Comparison of ENCODE assay signal across 11 cellular contexts in genomic region chr19:40567040-40567749, GRCh38. TPM values are rescaled to one million over a fixed set of nuclear protein-coding genes. Genes with fewer than 3 reads are reported as not detected.
DNase-seq lines count a peak whose midpoint lies in the region; ATAC-seq and TF ChIP-seq lines count a peak whose summit lies in the region.
"Had no signal": no experiment of that assay in that cellular context is flagged by ENCODE, and none has a peak within 500 bp of the region (broad histone marks: within the 10 kb centered on the region; RNA-seq: fewer than 3 reads in every experiment).

No MANE protein-coding gene starts in this region.

- ATAC-seq in HG02610 (IDR thresholded peaks at IDR 0.05; ENCODE audit: unreplicated experiment) (no peak), HG03025 (IDR thresholded peaks at IDR 0.05; ENCODE audit: low FRiP score, unreplicated experiment) (no peak)
- ATAC-seq: activated CD8-positive, alpha-beta T cell treated with anti-CD3 and anti-CD28 coated beads, Interleukin-2, amount 10 ng/mL, durations not matched to agents 7 days and 5 days had no signal

- H3K4me3 ChIP-seq in Peyer's patch = peak overlapping the region in 3 of 4 donors; percentile 28 to 35 (median 33)
- H3K4me3 ChIP-seq in hepatocyte = no peak overlapping the region
- peak overlapping the region; percentile 61 for H3K4me3 ChIP-seq in skeletal muscle satellite cell (ENCODE audit: low read length)

- TF ChIP-seq POLR2A in Peyer's patch (IDR thresholded peaks at IDR 0.05) = no peak

- DNase-seq in NOMO-1 treated with dmso at 0.1 percent for 144 hours (lab: John Stamatoyannopoulos, UW; ENCODE audit: unreplicated experiment) (peak; percentile 10), NOMO-1 treated with DMSO at 0.1 percent for 48 hours (lab: John Stamatoyannopoulos, UW; ENCODE audit: unreplicated experiment) (no peak), Peyer's patch (no peak), hepatocyte (ENCODE audit: low spot score) (no peak)
- no peak for DNase-seq in central memory CD4-positive, alpha-beta T cell
- DNase-seq: ACHN; activated CD8-positive, alpha-beta T cell treated with anti-CD3 and anti-CD28 coated beads, Interleukin-2, amount 10 ng/mL, durations not matched to agents 7 days and 5 days; NCI-H1105 had no signal

- H3K9me3 ChIP-seq in Peyer's patch (no peaks in the 10 kb centered on the region), hepatocyte (ENCODE audit: low read depth) (no peaks in the 10 kb centered on the region), skeletal muscle satellite cell (replicated peaks; ENCODE audit: low read length) (no peaks in the 10 kb centered on the region)

- no peaks in the 10 kb centered on the region for H3K9me2 ChIP-seq in hepatocyte (replicated peaks; ENCODE audit: insufficient read depth)

- 35% methylated on average over 18 of the region's 20 CpGs for WGBS in hepatocyte (ENCODE audit: low lambda C conversion rate, missing lambda C conversion rate)

- H2AFZ ChIP-seq in hepatocyte = peak overlapping the region; percentile 45

- H3K36me3 ChIP-seq in Peyer's patch (no peaks in the 10 kb centered on the region), hepatocyte (replicated peaks; ENCODE audit: insufficient read depth, low read depth) (no peaks in the 10 kb centered on the region), skeletal muscle satellite cell (ENCODE audit: insufficient read depth, low read length) (no peaks in the 10 kb centered on the region)

- no peak for TF ChIP-seq CTCF in Peyer's patch (IDR thresholded peaks at IDR 0.05)
- TF ChIP-seq CTCF in hepatocyte (IDR thresholded peaks at IDR 0.05; ENCODE audit: poor library complexity) = no peak

- peaks cover 0 to 13% of the 10 kb centered on the region in 2 donors for H3K27me3 ChIP-seq in Peyer's patch
- peaks cover 58% of the 10 kb centered on the region for H3K27me3 ChIP-seq in hepatocyte
- H3K27me3 ChIP-seq in skeletal muscle satellite cell (ENCODE audit: control insufficient read depth, insufficient read depth, low read length) = peaks cover 30% of the 10 kb centered on the region

- H3K4me1 ChIP-seq in Peyer's patch (peaks cover 0 to 12% (median 6%) of the 10 kb centered on the region in 4 donors), hepatocyte (ENCODE audit: insufficient read depth) (no peaks in the 10 kb centered on the region), skeletal muscle satellite cell (ENCODE audit: control insufficient read depth, insufficient read depth, low read length) (peaks cover 14% of the 10 kb centered on the region)

- H3K4me2 ChIP-seq in hepatocyte = peak overlapping the region; percentile 76
- peak overlapping the region; percentile 87 for H3K4me2 ChIP-seq in skeletal muscle satellite cell (ENCODE audit: low read length)

- H3K9ac ChIP-seq in skeletal muscle satellite cell (ENCODE audit: low read depth, low read length) = no peak overlapping the region

- H3K79me2 ChIP-seq in hepatocyte = no peaks in the 10 kb centered on the region

- H3K27ac ChIP-seq in Peyer's patch (no peak overlapping the region), hepatocyte (no peak overlapping the region)

- H4K20me1 ChIP-seq in hepatocyte (ENCODE audit: insufficient read depth, poor library complexity, severe bottlenecking) = no peaks in the 10 kb centered on the region

RNA-seq across cellular contexts. Expression of gene SHKBP1, which starts 9.5 kb away (rescaled TPM):
- total RNA-seq in Peyer's patch = 100 to 1,000 TPM in 2 of 4 donors, 10 to 100 TPM in 2; 73.4 to 121 (median 99.9) TPM
- 22.6 and 44.6 TPM in 2 replicates for total RNA-seq in hepatocyte
- polyA plus RNA-seq in hepatocyte = 81.3 and 83.6 TPM in 2 replicates
- total RNA-seq in skeletal muscle satellite cell (2012; rRNA removed) = 15.7 and 15.9 TPM in 2 replicates

RNA-seq across cellular contexts. Expression of gene LTBP4, which starts 34.0 kb away (rescaled TPM):
- total RNA-seq in Peyer's patch (100 to 1,000 TPM; 164 to 484 (median 329) TPM), hepatocyte (45.6 and 50.2 TPM in 2 replicates)
- 163 and 185 TPM in 2 replicates for polyA plus RNA-seq in hepatocyte
- total RNA-seq in skeletal muscle satellite cell (2012; rRNA removed) = 12.7 and 19.5 TPM in 2 replicates
